8 cellular contexts compared by ENCODE assay signal in genomic region chr12:120783197-120783596, GRCh38. TPM values are rescaled to one million over a fixed set of nuclear protein-coding genes. Genes with fewer than 3 reads are reported as not detected.
DNase-seq lines count a peak whose midpoint lies in the region; ATAC-seq and TF ChIP-seq lines count a peak whose summit lies in the region.

No MANE protein-coding gene starts in this region.

- TF ChIP-seq POLR2A in heart left ventricle (IDR thresholded peaks at IDR 0.05), result no peak

- DNase-seq in heart left ventricle (no peak), Right ventricle myocardium inferior (ENCODE audit: missing footprints) (no peak), fibroblast of mammary gland (ENCODE audit: low read depth) (peak; percentile 84)
- peak; percentile 35 for DNase-seq in T-helper 2 cell treated with Interferon-gamma antibody and Interleukin-4, amounts not matched to agents 5 μg/mL and 100 μg/mL, for 36 hours (ENCODE audit: low spot score)

- peak overlapping the region; percentile 76 for H3K27ac Mint-ChIP-seq in T-helper 2 cell treated with Interferon-gamma antibody and Interleukin-4, amounts not matched to agents 5 μg/mL and 100 μg/mL, for 36 hours
- H3K27ac Mint-ChIP-seq in stimulated activated naive CD8-positive, alpha-beta T cell treated with anti-CD3 and anti-CD28 coated beads, Interleukin-15, Interleukin-2, amounts not matched to agents 100 ng/mL and 50 ng/mL, for 24 hours, result peak overlapping the region; percentile 77

- H3K36me3 ChIP-seq in heart left ventricle, result peaks cover 0 to 62% (median 39%) of the 10 kb centered on the region in 9 donors

- H3K4me3 ChIP-seq in heart left ventricle (no peak overlapping the region), fibroblast of mammary gland (ENCODE audit: control insufficient read depth, low read depth, low read length) (no peak overlapping the region)

- peaks cover 15% of the 10 kb centered on the region for H3K4me1 Mint-ChIP-seq in T-helper 2 cell treated with Interferon-gamma antibody and Interleukin-4, amounts not matched to agents 5 μg/mL and 100 μg/mL, for 36 hours (ENCODE audit: low read depth)
- peaks cover 22% of the 10 kb centered on the region for H3K4me1 Mint-ChIP-seq in stimulated activated naive CD8-positive, alpha-beta T cell treated with anti-CD3 and anti-CD28 coated beads, Interleukin-15, Interleukin-2, amounts not matched to agents 100 ng/mL and 50 ng/mL, for 24 hours (ENCODE audit: low read depth)

- ATAC-seq in heart left ventricle (peak in 3 of 4 donors; percentile 31 to 86 (median 33)), Right ventricle myocardium inferior (no peak), HG02840 (IDR thresholded peaks at IDR 0.05; ENCODE audit: low FRiP score, unreplicated experiment) (no peak), GM21367 (IDR thresholded peaks at IDR 0.05; ENCODE audit: unreplicated experiment) (no peak), GM19463 (IDR thresholded peaks at IDR 0.05; ENCODE audit: unreplicated experiment) (no peak)

- WGBS in heart left ventricle, 4 donors, result 56 to 69% (median 61%) methylated on average over 6 of the region's 6 CpGs

- no peaks in the 10 kb centered on the region for H3K27me3 Mint-ChIP-seq in T-helper 2 cell treated with Interferon-gamma antibody and Interleukin-4, amounts not matched to agents 5 μg/mL and 100 μg/mL, for 36 hours (ENCODE audit: low read depth)
- H3K27me3 Mint-ChIP-seq in stimulated activated naive CD8-positive, alpha-beta T cell treated with anti-CD3 and anti-CD28 coated beads, Interleukin-15, Interleukin-2, amounts not matched to agents 100 ng/mL and 50 ng/mL, for 24 hours, result no peaks in the 10 kb centered on the region

- H3K4me1 ChIP-seq in heart left ventricle, result peaks cover 0 to 19% (median 3%) of the 10 kb centered on the region in 12 donors

- no peaks in the 10 kb centered on the region for H3K9me3 Mint-ChIP-seq in T-helper 2 cell treated with Interferon-gamma antibody and Interleukin-4, amounts not matched to agents 5 μg/mL and 100 μg/mL, for 36 hours
- no peaks in the 10 kb centered on the region for H3K9me3 Mint-ChIP-seq in stimulated activated naive CD8-positive, alpha-beta T cell treated with anti-CD3 and anti-CD28 coated beads, Interleukin-15, Interleukin-2, amounts not matched to agents 100 ng/mL and 50 ng/mL, for 24 hours

- intact Hi-C loops in heart left ventricle (cut with DNase I), result loop anchor here in 2 of 10 donors (10.0 kb wide), 2 partner anchors 62 to 122 kb away; partner anchors contain the start of gene SPPL3 (in 1 of the 2)
- intact Hi-C loops in Right ventricle myocardium inferior (cut with DNase I), result loop anchor here (10.0 kb wide), 1 partner anchor 122 kb away; the partner anchor contains the start of gene SPPL3

- peak overlapping the region; percentile 53 for H3K4me3 Mint-ChIP-seq in T-helper 2 cell treated with Interferon-gamma antibody and Interleukin-4, amounts not matched to agents 5 μg/mL and 100 μg/mL, for 36 hours
- no peak overlapping the region for H3K4me3 Mint-ChIP-seq in stimulated activated naive CD8-positive, alpha-beta T cell treated with anti-CD3 and anti-CD28 coated beads, Interleukin-15, Interleukin-2, amounts not matched to agents 100 ng/mL and 50 ng/mL, for 24 hours

- H3K9me3 ChIP-seq in heart left ventricle, result no peaks in the 10 kb centered on the region

- H3K27ac ChIP-seq in heart left ventricle, result peak overlapping the region in 11 of 12 donors; percentile 9 to 80 (median 54)

- H3K36me3 Mint-ChIP-seq in T-helper 2 cell treated with Interferon-gamma antibody and Interleukin-4, amounts not matched to agents 5 μg/mL and 100 μg/mL, for 36 hours (ENCODE audit: low read depth), result peaks cover 29% of the 10 kb centered on the region
- H3K36me3 Mint-ChIP-seq in stimulated activated naive CD8-positive, alpha-beta T cell treated with anti-CD3 and anti-CD28 coated beads, Interleukin-15, Interleukin-2, amounts not matched to agents 100 ng/mL and 50 ng/mL, for 24 hours (ENCODE audit: low read depth), result peaks cover 15% of the 10 kb centered on the region

- TF ChIP-seq CTCF in heart left ventricle (IDR thresholded peaks at IDR 0.05) (no peak), fibroblast of mammary gland (conservative IDR thresholded peaks at IDR 0.05; ENCODE audit: control insufficient read depth, insufficient read depth, low read depth, low read length) (no peak)

- no peaks in the 10 kb centered on the region for H3K27me3 ChIP-seq in heart left ventricle

RNA-seq across cellular contexts. Expression of gene ACADS, which starts 57.6 kb away (rescaled TPM):
- total RNA-seq in heart left ventricle (100 to 1,000 TPM in 2 of 9 donors, 10 to 100 TPM in 7; 56.7 to 213 (median 78.8) TPM), Right ventricle myocardium inferior (108 TPM)
- 10 to 100 TPM; 59.6 to 98.7 TPM for polyA plus RNA-seq in heart left ventricle

Comparison
In these comparisons a context has a peak if more than half of its experiments do, and no peak if none do; other contexts are left out.
1. ATAC-seq: peak in heart left ventricle (3 of 4); none in Right ventricle myocardium inferior (single experiment), HG02840 (single experiment), GM21367 (single experiment) and GM19463 (single experiment).
2. DNase-seq: peak in T-helper 2 cell treated with Interferon-gamma antibody and Interleukin-4, amounts not matched to agents 5 μg/mL and 100 μg/mL, for 36 hours (single experiment) and fibroblast of mammary gland (single experiment); none in heart left ventricle (0 of 5) and Right ventricle myocardium inferior (single experiment).